Comparison of ENCODE assay signal across 1 cellular context in genomic region chr20:23358563-23358906, GRCh38.
A peak's percentile ranks its signal among the peaks of the same experiment; 100 is the strongest.
TF ChIP-seq lines count a peak whose summit lies in the region.

No MANE protein-coding gene starts in this region.

TF ChIP-seq in HepG2, 621 proteins besides CTCF, POLR2A, EP300 and RAD21:
- TF ChIP-seq NFIC (IDR thresholded peaks at IDR 0.05; ENCODE audit: low read length) (0 out of 2 replicates have a peak, but pooled peaks have one; percentile 9), CHD4 (IDR thresholded peaks at IDR 0.05; ENCODE audit: borderline replicate concordance, low read length) (peak; percentile 46; the same call in 1 of the 2 replicates), ZNF33A (CRISPR knock-in tag; IDR thresholded peaks at IDR 0.05; ENCODE audit: borderline replicate concordance) (0 out of 2 replicates have a peak, but pooled peaks have one; percentile 60), ZNF816 (CRISPR knock-in tag; IDR thresholded peaks at IDR 0.05; ENCODE audit: borderline replicate concordance) (0 out of 2 replicates have a peak, but pooled peaks have one; percentile 7), ZNF234 (CRISPR knock-in tag; conservative IDR thresholded peaks at IDR 0.05) (no peak), ZHX2 (IDR thresholded peaks at IDR 0.05; ENCODE audit: low read depth) (no peak), ZHX2 (CRISPR knock-in tag; IDR thresholded peaks at IDR 0.05; ENCODE audit: borderline replicate concordance) (no peak)
